Comparison of ENCODE assay signal across 27 cellular contexts in genomic region chr19:16946951-16947940, GRCh38. TPM values are rescaled to one million over a fixed set of nuclear protein-coding genes. Genes with fewer than 3 reads are reported as not detected.
A peak's percentile ranks its signal among the peaks of the same experiment; 100 is the strongest.
DNase-seq lines count a peak whose midpoint lies in the region; FAIRE-seq and TF ChIP-seq lines count a peak whose summit lies in the region.
"Had no signal": no experiment of that assay in that cellular context is flagged by ENCODE, and none has a peak within 500 bp of the region (broad histone marks: within the 10 kb centered on the region; RNA-seq: fewer than 3 reads in every experiment).

No MANE protein-coding gene starts in this region.

- 0 out of 2 replicates have a peak overlapping the region, but pooled peaks have one; percentile 65 for H2AK5ac ChIP-seq in H1 (ENCODE audit: low read depth, low read length)
- H2AK5ac ChIP-seq in trophoblast cell (ENCODE audit: low read length) = no peak overlapping the region

- H3K79me2 ChIP-seq in H1 (ENCODE audit: control insufficient read depth in 1 of 2, insufficient read depth in 2 of 2, low read length in 2 of 2) (no peaks in the 10 kb centered on the region), trophoblast cell (ENCODE audit: control insufficient read depth, insufficient read depth, low read length, poor library complexity) (no peaks in the 10 kb centered on the region)

- H3K36me3 ChIP-seq in H1 (ENCODE audit: control insufficient read depth in 2 of 4, insufficient read depth in 4 of 4, low read length in 3 of 4) (peaks cover 0 to 4% (median 0%) of the 10 kb centered on the region in 4 experiments; a peak in 2 of 8 replicates), trophoblast cell (ENCODE audit: control insufficient read depth in 1 of 2, insufficient read depth in 2 of 2, low read length in 2 of 2) (no peaks in the 10 kb centered on the region)
- H3K36me3 ChIP-seq: BE2C had no signal

- no peak overlapping the region for H3K56ac ChIP-seq in H1 (replicated peaks; ENCODE audit: insufficient read length, low read depth, low read length)

- H3K4me3 ChIP-seq in H1 (ENCODE audit: extremely low read depth in 1 of 4, insufficient read depth in 2 of 4, low read depth in 3 of 4, low read length in 4 of 4) (no peak overlapping the region), trophoblast cell (ENCODE audit: low read depth, low read length) (no peak overlapping the region)

- peak overlapping the region; percentile 75; the same call in 1 of the 2 replicates for H2BK12ac ChIP-seq in H1 (ENCODE audit: low read depth, low read length)
- H2BK12ac ChIP-seq in trophoblast cell (ENCODE audit: low read length) = no peak overlapping the region

- no peak overlapping the region for H2BK15ac ChIP-seq in H1 (ENCODE audit: low read length)

- H3K9me3 ChIP-seq in H1 (ENCODE audit: insufficient read depth in 2 of 2, low read depth in 1 of 2, low read length in 1 of 2) (no peaks in the 10 kb centered on the region), trophoblast cell (ENCODE audit: insufficient read depth, low read depth, low read length) (peaks cover 15% of the 10 kb centered on the region)
- H3K9me3 ChIP-seq: BE2C, SK-N-SH had no signal

- H3K4ac ChIP-seq in H1 (replicated peaks; ENCODE audit: insufficient read length, low read depth, low read length) (no peak overlapping the region), trophoblast cell (ENCODE audit: low read depth, low read length) (no peak overlapping the region)

- TF ChIP-seq EP300 in H1 (IDR thresholded peaks at IDR 0.05; ENCODE audit: borderline replicate concordance in 1 of 2, low read depth in 2 of 2, low read length in 2 of 2) = no peak

- TF ChIP-seq POLR2A in H1 (IDR thresholded peaks at IDR 0.05; ENCODE audit: control extremely low read depth in 1 of 2, low read depth in 2 of 2, low read length in 2 of 2) (no peak), H54 (IDR thresholded peaks at IDR 0.05; ENCODE audit: low read depth, low read length) (no peak)

- no peaks in the 10 kb centered on the region for H4K20me1 ChIP-seq in H1 (replicated peaks in 1 of 2; ENCODE audit: control insufficient read depth in 1 of 2, insufficient read depth in 2 of 2, low read length in 2 of 2)

- H3K18ac ChIP-seq in H1 (ENCODE audit: extremely low read depth, low read length) (no peak overlapping the region), trophoblast cell (ENCODE audit: low read length) (no peak overlapping the region)

- no peak overlapping the region for H4K5ac ChIP-seq in H1 (ENCODE audit: insufficient read length, low read depth, low read length)

- H3K23ac ChIP-seq in H1 (ENCODE audit: insufficient read length) (no peak overlapping the region), trophoblast cell (ENCODE audit: low read length) (peak overlapping the region; percentile 25)

- H3K27ac ChIP-seq in H1 (ENCODE audit: low read depth, low read length) (no peak overlapping the region), trophoblast cell (ENCODE audit: low read depth, low read length) (no peak overlapping the region)
- H3K27ac ChIP-seq: 22Rv1, HL-60 had no signal

- DNase-seq in activated CD8-positive, alpha-beta memory T cell treated with anti-CD3 and anti-CD28 coated beads for 24 hours = peak; percentile 46
- DNase-seq in activated CD8-positive, alpha-beta memory T cell treated with anti-CD3 and anti-CD28 coated beads, Interleukin-2, amount 50 U/mL, for 4 hours = no peak
- peak; percentile 9 for DNase-seq in GM10248 (ENCODE audit: extremely low spot score)
- DNase-seq in H1 (ENCODE audit: low read depth in 1 of 2, low spot score in 2 of 2) = no peak
- DNase-seq in trophoblast cell = no peak
- no peak for DNase-seq in H54 (ENCODE audit: insufficient read length, low spot score)
- DNase-seq in NCI-H446 (lab: John Stamatoyannopoulos, UW) = no peak
- no peak for DNase-seq in iPS-NIHi7 (ENCODE audit: extremely low spot score)
- DNase-seq: BE2C; Calu3; CD8-positive, alpha-beta memory T cell; DMS153; GOT3; Karpas-422; NCI-H1092; NCI-H1417 treated with DMSO at 0.1 percent for 48 hours; NCI-H1694 treated with DMSO at 0.1 percent for 48 hours; NCI-H2081 treated with DMSO at 0.1 percent for 48 hours; NCI-H2171 treated with DMSO at 0.1 percent for 48 hours; NCI-H345; NCI-H524; NCI-H748 treated with DMSO at 0.1 percent for 48 hours; SK-N-SH had no signal

- no peak for TF ChIP-seq RAD21 in H1 (IDR thresholded peaks at IDR 0.05 in 1 of 2, conservative IDR thresholded peaks at IDR 0.05 in 1 of 2; ENCODE audit: low read depth in 2 of 2, low read length in 2 of 2)

- H2AFZ ChIP-seq in H1 (ENCODE audit: low read length) (no peak overlapping the region), trophoblast cell (ENCODE audit: insufficient read depth, low read length, poor library complexity) (no peak overlapping the region)

- H2BK20ac ChIP-seq in H1 (ENCODE audit: low read length) = 0 out of 2 replicates have a peak overlapping the region, but pooled peaks have one; percentile 55

- peaks cover 2% of the 10 kb centered on the region; the same call in 1 of the 2 replicates for H3K79me1 ChIP-seq in H1 (ENCODE audit: low read depth, low read length)
- no peaks in the 10 kb centered on the region for H3K79me1 ChIP-seq in trophoblast cell (ENCODE audit: low read length)

- peaks cover 5% of the 10 kb centered on the region for H3K23me2 ChIP-seq in H1 (ENCODE audit: low read depth, low read length)

- no peak for TF ChIP-seq CTCF in GM10248 (IDR thresholded peaks at IDR 0.05; ENCODE audit: control extremely low read depth, extremely low read depth, low read depth, missing control alignments)
- no peak for TF ChIP-seq CTCF in H1 (IDR thresholded peaks at IDR 0.05; ENCODE audit: control extremely low read depth in 1 of 3, insufficient read depth in 1 of 3, low read depth in 1 of 3, low read length in 3 of 3)

- H3K4me1 ChIP-seq in H1 (replicated peaks in 1 of 4; ENCODE audit: control insufficient read depth in 3 of 4, insufficient read depth in 4 of 4, low read length in 3 of 4) (peaks cover 0 to 1% (median 0%) of the 10 kb centered on the region in 4 experiments; a peak in 1 of 7 replicates), trophoblast cell (ENCODE audit: control insufficient read depth in 1 of 2, insufficient read depth in 2 of 2, low read length in 2 of 2) (no peaks in the 10 kb centered on the region)
- H3K4me1 ChIP-seq: BE2C had no signal

- CTCF ChIA-PET in GM10248 (lab: Yijun Ruan, JAX) (no interaction called here), H1 (lab: Charles Lee; ENCODE audit: partially characterized antibody) (no interaction called here)

- POLR2A ChIA-PET in GM10248 (lab: Yijun Ruan, JAX) = no interaction called here
- POLR2A ChIA-PET in H1 (lab: Charles Lee; ENCODE audit: partially characterized antibody) = no interaction called here

- no peak overlapping the region for H2BK120ac ChIP-seq in H1 (replicated peaks; ENCODE audit: low read depth, low read length)
- H2BK120ac ChIP-seq in trophoblast cell (ENCODE audit: insufficient read depth, low read length, poor library complexity) = no peak overlapping the region

- no peak overlapping the region for H3K9ac ChIP-seq in H1 (replicated peaks in 1 of 4; ENCODE audit: extremely low read depth in 1 of 4, low read depth in 3 of 4, low read length in 3 of 4)
- no peak overlapping the region for H3K9ac ChIP-seq in trophoblast cell (ENCODE audit: low read length)
- H3K9ac ChIP-seq: SK-N-SH had no signal

- no peak overlapping the region for H4K12ac ChIP-seq in trophoblast cell (ENCODE audit: low read depth, low read length)

- no peak for FAIRE-seq in H1 (lab: Jason Lieb, UNC)
- FAIRE-seq in H54 (lab: Jason Lieb, UNC) = no peak
- FAIRE-seq: RCC 7860 had no signal

- H2BK5ac ChIP-seq in H1 (ENCODE audit: low read depth, low read length) = no peak overlapping the region
- no peak overlapping the region for H2BK5ac ChIP-seq in trophoblast cell (ENCODE audit: low read depth, low read length, poor library complexity)

- H3K14ac ChIP-seq in H1 (ENCODE audit: insufficient read length) (no peak overlapping the region), trophoblast cell (ENCODE audit: low read length) (no peak overlapping the region)

- WGBS in H1 (ENCODE audit: extremely low coverage in 1 of 2, insufficient coverage in 1 of 2, insufficient read length in 1 of 2, insufficient replicate concordance in 2 of 2, low coverage in 1 of 2, low lambda C conversion rate in 2 of 2, missing lambda C conversion rate in 1 of 2), 2 experiments = 92% methylated on average over 16 of the region's 16 CpGs; no CpG with 5 or more reads in 1 of the 2 experiments
- WGBS in trophoblast cell (ENCODE audit: extremely low coverage, insufficient coverage, insufficient read length) = no CpG with 5 or more reads among the region's 16 CpGs

- H3K4me2 ChIP-seq in H1 (ENCODE audit: insufficient read depth in 1 of 2, low read depth in 2 of 2, low read length in 2 of 2) (no peak overlapping the region), trophoblast cell (ENCODE audit: low read length) (no peak overlapping the region)
- H3K4me2 ChIP-seq: SK-N-SH had no signal

- H4K8ac ChIP-seq in H1 (ENCODE audit: extremely low read depth, insufficient read depth, low read length) (no peak overlapping the region; the same call in 1 of the 2 replicates), trophoblast cell (ENCODE audit: low read depth, low read length) (no peak overlapping the region)

- H3K27me3 ChIP-seq in H1 (replicated peaks in 1 of 4; ENCODE audit: control insufficient read depth in 3 of 4, extremely low read depth in 1 of 4, insufficient read depth in 3 of 4, low read length in 3 of 4) (no peaks in the 10 kb centered on the region), trophoblast cell (ENCODE audit: insufficient read depth, low read length) (no peaks in the 10 kb centered on the region)
- H3K27me3 ChIP-seq: BE2C had no signal

- H4K91ac ChIP-seq in H1 (replicated peaks; ENCODE audit: insufficient read length, low read length) (no peak overlapping the region), trophoblast cell (ENCODE audit: low read depth, low read length) (no peak overlapping the region)

TF ChIP-seq in H1, 55 proteins besides CTCF, POLR2A, EP300 and RAD21 (continues in another document):
- TF ChIP-seq TAF7 (optimal IDR thresholded peaks at IDR 0.05; ENCODE audit: borderline replicate concordance, low read depth, low read length) = no peak
- TF ChIP-seq RBBP5 (IDR thresholded peaks at IDR 0.05; ENCODE audit: borderline replicate concordance, low read depth, low read length) = no peak
- no peak for TF ChIP-seq HDAC2 (IDR thresholded peaks at IDR 0.05; ENCODE audit: borderline replicate concordance in 1 of 2, low read depth in 2 of 2, low read length in 2 of 2)
- TF ChIP-seq JUND (IDR thresholded peaks at IDR 0.05; ENCODE audit: low read length) = no peak

RNA-seq across cellular contexts. Expression of gene F2RL3, which starts 58.4 kb away (rescaled TPM):
- total RNA-seq in H1 (2021; fragmentation: NEBNext Ultra II Directional; extraction: Animal tissue kit (Norgen Biotek cat#: 25700)) = not detected in 2 replicates
- not detected in 2 replicates for polyA plus RNA-seq in H1 (2011; rRNA removed)
- not detected for polyA plus RNA-seq in H1 (2011; cell fraction: cytosol; rRNA removed)
- polyA plus RNA-seq in H1 (2011; cell fraction: nucleus; rRNA removed) = not detected
- not detected in 4 replicates for polyA plus RNA-seq in H1 (2012, experiment 1 of 2)
- polyA plus RNA-seq in H1 (2012, experiment 2 of 2) = not detected
- polyA plus RNA-seq in H1 (2013, experiment 1 of 2) = not detected
- polyA plus RNA-seq in H1 (2013, experiment 2 of 2) = not detected
- polyA minus RNA-seq in H1 (2011; rRNA and poly(A)+ RNA removed) = not detected in 2 replicates
- not detected for polyA minus RNA-seq in H1 (2011; cell fraction: cytosol; rRNA and poly(A)+ RNA removed)
- not detected for polyA minus RNA-seq in H1 (2011; cell fraction: nucleus; rRNA and poly(A)+ RNA removed)
- 0.01 TPM in 1 of 2 replicates, not detected in the other for polyA plus RNA-seq in trophoblast cell (2013)
- total RNA-seq: Calu3; CD8-positive, alpha-beta memory T cell had no signal
- polyA plus RNA-seq: CD14-positive monocyte; CD8-positive, alpha-beta memory T cell; SK-N-SH had no signal

Comparison
In these comparisons a context has a peak if more than half of its experiments do, and no peak if none do; other contexts are left out.
1. DNase-seq: peak in activated CD8-positive, alpha-beta memory T cell treated with anti-CD3 and anti-CD28 coated beads for 24 hours (single experiment) and GM10248 (single experiment); none in activated CD8-positive, alpha-beta memory T cell treated with anti-CD3 and anti-CD28 coated beads, Interleukin-2, amount 50 U/mL, for 4 hours (single experiment), H1 (0 of 2), trophoblast cell (0 of 2), H54 (single experiment), NCI-H446 (0 of 2) and iPS-NIHi7 (single experiment).